6 cellular contexts compared by ENCODE assay signal in genomic region chr19:7916137-7916907, GRCh38. TPM values are rescaled to one million over a fixed set of nuclear protein-coding genes. Genes with fewer than 3 reads are reported as not detected.
A peak's percentile ranks its signal among the peaks of the same experiment; 100 is the strongest.
DNase-seq lines count a peak whose midpoint lies in the region; ATAC-seq and TF ChIP-seq lines count a peak whose summit lies in the region.

No MANE protein-coding gene starts in this region.

- H3K27me3 Mint-ChIP-seq in activated naive CD8-positive, alpha-beta T cell treated with anti-CD3 and anti-CD28 coated beads for 36 hours, result peaks cover 51% of the 10 kb centered on the region
- H3K27me3 Mint-ChIP-seq in natural killer cell (ENCODE audit: low read depth in 2 of 2), result peaks cover 0 to 26% of the 10 kb centered on the region in 2 donors

- H3K4me1 Mint-ChIP-seq in activated naive CD8-positive, alpha-beta T cell treated with anti-CD3 and anti-CD28 coated beads for 36 hours, result peaks cover 19% of the 10 kb centered on the region
- H3K4me1 Mint-ChIP-seq in natural killer cell, result peaks cover 21 to 35% of the 10 kb centered on the region in 2 donors

- H3K4me1 ChIP-seq in testis, result peaks cover 16% of the 10 kb centered on the region

- H3K27me3 ChIP-seq in MG63, result peaks cover 32% of the 10 kb centered on the region
- no peaks in the 10 kb centered on the region for H3K27me3 ChIP-seq in testis

- DNase-seq in ACHN (peak; percentile 59), MG63 (peak; percentile 47), natural killer cell (peak; percentile 67), testis (no peak)
- peak; percentile 76 for DNase-seq in activated naive CD8-positive, alpha-beta T cell treated with anti-CD3 and anti-CD28 coated beads for 36 hours

- TF ChIP-seq POLR2A in testis (IDR thresholded peaks at IDR 0.05), result no peak

- intact Hi-C loops in natural killer cell (cut with micrococcal nuclease), result no loop called here
- intact Hi-C loops in testis (cut with DNase I; ENCODE audit: low total_unique reads), result no loop called here

- WGBS in testis, 2 donors, result 3 to 4% methylated on average over 33 to 34 of the region's 90 CpGs

- no peaks in the 10 kb centered on the region for H3K9me3 Mint-ChIP-seq in activated naive CD8-positive, alpha-beta T cell treated with anti-CD3 and anti-CD28 coated beads for 36 hours
- no peaks in the 10 kb centered on the region for H3K9me3 Mint-ChIP-seq in natural killer cell

- H3K9me3 ChIP-seq in MG63 (no peaks in the 10 kb centered on the region), testis (no peaks in the 10 kb centered on the region)

- H3K4me3 ChIP-seq in MG63 (peak overlapping the region; percentile 19; the same call in 1 of the 2 replicates), testis (peak overlapping the region in 1 of 2 donors; percentile 21)

- H3K36me3 Mint-ChIP-seq in activated naive CD8-positive, alpha-beta T cell treated with anti-CD3 and anti-CD28 coated beads for 36 hours, result peaks cover 11% of the 10 kb centered on the region
- H3K36me3 Mint-ChIP-seq in natural killer cell, result no peaks in the 10 kb centered on the region

- peaks cover 13% of the 10 kb centered on the region for H3K36me3 ChIP-seq in MG63
- H3K36me3 ChIP-seq in testis (ENCODE audit: low read depth, missing control alignments), result no peaks in the 10 kb centered on the region

- in situ Hi-C loops in ACHN (cut with HindIII; ENCODE audit: low pct_ligation_motif_present, low pct_unique_long_range_greater_than_20kb, low sequenced_read_pairs), result no loop called here

- peak; percentile 0 to 15 (median 6) for ATAC-seq in natural killer cell
- no peak for ATAC-seq in HG03378 (IDR thresholded peaks at IDR 0.05; ENCODE audit: unreplicated experiment)

- no peak overlapping the region for H3K27ac ChIP-seq in testis

- peak overlapping the region; percentile 57 for H3K4me3 Mint-ChIP-seq in activated naive CD8-positive, alpha-beta T cell treated with anti-CD3 and anti-CD28 coated beads for 36 hours
- H3K4me3 Mint-ChIP-seq in natural killer cell, result peak overlapping the region; percentile 83

- H3K27ac Mint-ChIP-seq in activated naive CD8-positive, alpha-beta T cell treated with anti-CD3 and anti-CD28 coated beads for 36 hours, result no peak overlapping the region
- peak overlapping the region; percentile 71 to 76 for H3K27ac Mint-ChIP-seq in natural killer cell

- TF ChIP-seq CTCF in natural killer cell (IDR thresholded peaks at IDR 0.05) (no peak), testis (IDR thresholded peaks at IDR 0.05) (no peak)

RNA-seq across cellular contexts. Expression of gene TGFBR3L, which starts 1.7 kb away (rescaled TPM):
- total RNA-seq in MG63 (2014; rRNA removed; shearing (Covaris generic); ENCODE audit: low replicate concordance), result 0.46 TPM in 1 of 2 replicates, not detected in the other
- 1 to 10 TPM; 2.1 to 3.2 TPM for total RNA-seq in activated naive CD8-positive, alpha-beta T cell treated with anti-CD3 and anti-CD28 coated beads for 36 hours
- total RNA-seq in natural killer cell, result 1 to 10 TPM; 3.5 to 4.6 (median 4.4) TPM
- 1 to 10 TPM in 1 of 2 donors, not detected in 1; 2.2 TPM for total RNA-seq in testis
- 1.2 TPM for polyA plus RNA-seq in testis (ENCODE audit: insufficient read depth, low read depth, low replicate concordance)

RNA-seq across cellular contexts. Expression of gene SNAPC2, which starts 3.8 kb away (rescaled TPM):
- 39.9 and 45.1 TPM in 2 replicates for total RNA-seq in MG63 (2014; rRNA removed; shearing (Covaris generic); ENCODE audit: low replicate concordance)
- total RNA-seq in activated naive CD8-positive, alpha-beta T cell treated with anti-CD3 and anti-CD28 coated beads for 36 hours, result 10 to 100 TPM; 14.4 to 14.8 TPM
- total RNA-seq in natural killer cell (10 to 100 TPM; 22.1 to 32.4 (median 27.1) TPM), testis (10 to 100 TPM; 72.5 to 88.6 TPM)
- polyA plus RNA-seq in testis (ENCODE audit: insufficient read depth, low read depth, low replicate concordance), result 51.9 TPM

RNA-seq across cellular contexts. Expression of gene CTXN1, which starts 9.6 kb away (rescaled TPM):
- total RNA-seq in MG63 (2014; rRNA removed; shearing (Covaris generic); ENCODE audit: low replicate concordance), result 8.5 and 16.2 TPM in 2 replicates
- total RNA-seq in activated naive CD8-positive, alpha-beta T cell treated with anti-CD3 and anti-CD28 coated beads for 36 hours, result under 1 TPM; 0.44 to 0.52 TPM
- total RNA-seq in natural killer cell (under 1 TPM in 1 of 3 donors, not detected in 2; 0.39 TPM), testis (10 to 100 TPM; 40.1 to 67.2 TPM)
- 19.4 TPM for polyA plus RNA-seq in testis (ENCODE audit: insufficient read depth, low read depth, low replicate concordance)

RNA-seq across cellular contexts. Expression of gene MAP2K7, which starts 12.6 kb away (rescaled TPM):
- total RNA-seq in MG63 (2014; rRNA removed; shearing (Covaris generic); ENCODE audit: low replicate concordance), result 21.2 and 38.6 TPM in 2 replicates
- total RNA-seq in activated naive CD8-positive, alpha-beta T cell treated with anti-CD3 and anti-CD28 coated beads for 36 hours, result 10 to 100 TPM; 31.8 to 32.4 TPM
- total RNA-seq in natural killer cell (100 to 1,000 TPM; 131 to 218 (median 159) TPM), testis (10 to 100 TPM; 30.6 to 44.0 TPM)
- 34.8 TPM for polyA plus RNA-seq in testis (ENCODE audit: insufficient read depth, low read depth, low replicate concordance)

RNA-seq across cellular contexts. Expression of gene TIMM44, which starts 27.1 kb away (rescaled TPM):
- total RNA-seq in MG63 (2014; rRNA removed; shearing (Covaris generic); ENCODE audit: low replicate concordance), result 132 and 210 TPM in 2 replicates
- total RNA-seq in activated naive CD8-positive, alpha-beta T cell treated with anti-CD3 and anti-CD28 coated beads for 36 hours, result 100 to 1,000 TPM; 125 to 136 TPM
- 100 to 1,000 TPM in 1 of 3 donors, 10 to 100 TPM in 2; 83.3 to 116 (median 89.4) TPM for total RNA-seq in natural killer cell
- 10 to 100 TPM; 68.0 to 71.2 TPM for total RNA-seq in testis
- polyA plus RNA-seq in testis (ENCODE audit: insufficient read depth, low read depth, low replicate concordance), result 33.8 TPM
